Comparison of ENCODE assay signal across 2 cellular contexts in genomic region chr1:115975569-115976061, GRCh38.
TF ChIP-seq lines count a peak whose summit lies in the region.

No MANE protein-coding gene starts in this region.

TF ChIP-seq in SK-N-SH, 30 proteins besides CTCF, POLR2A, EP300 and RAD21 (continued from another document):
- TF ChIP-seq RFX5 (IDR thresholded peaks at IDR 0.05; ENCODE audit: low read length) (no peak), SIN3A (IDR thresholded peaks at IDR 0.05; ENCODE audit: borderline replicate concordance, low read depth, low read length) (no peak), ZBTB33 (IDR thresholded peaks at IDR 0.05; ENCODE audit: borderline replicate concordance, low read depth) (no peak)

TF ChIP-seq in SK-N-SH treated with all-trans-retinoic acid at 6 μM for 48 hours, 23 proteins besides CTCF, POLR2A, EP300 and RAD21 (continued from another document):
- TF ChIP-seq POU6F1 (CRISPR knock-in tag; IDR thresholded peaks at IDR 0.05; ENCODE audit: borderline replicate concordance, low read depth) (no peak), PPARA (CRISPR knock-in tag; IDR thresholded peaks at IDR 0.05; ENCODE audit: borderline replicate concordance) (no peak), ZFP3 (CRISPR knock-in tag; IDR thresholded peaks at IDR 0.05) (no peak), ZNF70 (CRISPR knock-in tag; IDR thresholded peaks at IDR 0.05) (no peak), RARB (CRISPR knock-in tag; IDR thresholded peaks at IDR 0.05) (no peak)
